Comparison of ENCODE assay signal across 1 cellular context in the genomic region with DNA sequence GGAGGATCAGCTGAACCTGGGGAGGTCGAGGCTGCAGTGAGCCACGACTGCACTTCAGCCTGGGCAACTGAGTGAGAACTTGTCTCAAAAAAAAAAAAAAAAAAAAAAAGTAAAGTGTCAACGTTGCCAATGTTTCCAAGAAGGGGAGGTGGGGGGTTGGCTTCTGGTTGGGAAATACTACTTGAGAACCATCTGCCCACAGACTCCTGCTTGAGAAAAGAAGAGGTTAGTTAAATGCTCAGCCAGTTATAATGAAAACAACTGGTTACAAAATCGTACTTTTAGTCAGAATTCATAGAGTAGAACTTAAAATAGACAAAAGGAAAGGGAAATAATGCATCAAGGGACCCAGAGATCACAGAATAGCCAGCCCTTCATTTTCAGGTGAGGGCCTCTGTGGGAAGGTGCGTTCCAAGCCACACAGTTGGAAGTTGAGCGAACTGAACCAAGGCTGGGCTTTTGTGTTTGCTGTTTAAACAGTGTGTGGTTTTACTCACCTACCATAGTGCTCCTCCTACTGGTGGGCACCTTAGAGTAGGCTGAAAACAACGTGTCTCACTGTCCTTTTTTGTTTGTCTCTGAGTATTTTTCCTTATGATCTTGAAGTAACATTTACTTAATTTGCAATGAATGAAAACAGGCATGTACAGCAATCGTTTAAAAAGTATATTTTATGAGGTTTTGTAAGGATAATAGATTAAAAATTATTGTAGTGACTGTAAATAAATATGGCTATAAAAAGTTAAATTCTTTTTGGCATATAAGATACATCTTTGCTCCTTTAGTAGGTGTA.
TF ChIP-seq lines count a peak whose summit lies in the region.

No MANE protein-coding gene starts in this region.

TF ChIP-seq in HCT116, 20 proteins besides CTCF, POLR2A, EP300 and RAD21:
- TF ChIP-seq TCF7L2 (IDR thresholded peaks at IDR 0.05; ENCODE audit: borderline replicate concordance, extremely low read depth, insufficient read depth, insufficient read length) (no peak), CBX3 (IDR thresholded peaks at IDR 0.05; ENCODE audit: low read depth) (peak; percentile 71), SRF (IDR thresholded peaks at IDR 0.05; ENCODE audit: low read depth) (0 out of 2 replicates have a peak, but pooled peaks have one; percentile 20), ZNF274 (IDR thresholded peaks at IDR 0.05; ENCODE audit: low read depth, low read length) (no peak), SP1 (IDR thresholded peaks at IDR 0.05; ENCODE audit: low read depth) (peak; percentile 31; the same call in 1 of the 2 replicates), POLR2AphosphoS5 (IDR thresholded peaks at IDR 0.05; ENCODE audit: low read depth, low read length) (0 out of 2 replicates have a peak, but pooled peaks have one; percentile 28), SIN3A (IDR thresholded peaks at IDR 0.05; ENCODE audit: low read depth) (no peak)
- TF ChIP-seq, protein P1, sequence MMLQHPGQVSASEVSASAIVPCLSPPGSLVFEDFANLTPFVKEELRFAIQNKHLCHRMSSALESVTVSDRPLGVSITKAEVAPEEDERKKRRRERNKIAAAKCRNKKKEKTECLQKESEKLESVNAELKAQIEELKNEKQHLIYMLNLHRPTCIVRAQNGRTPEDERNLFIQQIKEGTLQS (IDR thresholded peaks at IDR 0.05) = no peak
- TF ChIP-seq, protein P2, sequence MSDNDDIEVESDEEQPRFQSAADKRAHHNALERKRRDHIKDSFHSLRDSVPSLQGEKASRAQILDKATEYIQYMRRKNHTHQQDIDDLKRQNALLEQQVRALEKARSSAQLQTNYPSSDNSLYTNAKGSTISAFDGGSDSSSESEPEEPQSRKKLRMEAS (IDR thresholded peaks at IDR 0.05) = peak; percentile 48
- TF ChIP-seq, protein P3, sequence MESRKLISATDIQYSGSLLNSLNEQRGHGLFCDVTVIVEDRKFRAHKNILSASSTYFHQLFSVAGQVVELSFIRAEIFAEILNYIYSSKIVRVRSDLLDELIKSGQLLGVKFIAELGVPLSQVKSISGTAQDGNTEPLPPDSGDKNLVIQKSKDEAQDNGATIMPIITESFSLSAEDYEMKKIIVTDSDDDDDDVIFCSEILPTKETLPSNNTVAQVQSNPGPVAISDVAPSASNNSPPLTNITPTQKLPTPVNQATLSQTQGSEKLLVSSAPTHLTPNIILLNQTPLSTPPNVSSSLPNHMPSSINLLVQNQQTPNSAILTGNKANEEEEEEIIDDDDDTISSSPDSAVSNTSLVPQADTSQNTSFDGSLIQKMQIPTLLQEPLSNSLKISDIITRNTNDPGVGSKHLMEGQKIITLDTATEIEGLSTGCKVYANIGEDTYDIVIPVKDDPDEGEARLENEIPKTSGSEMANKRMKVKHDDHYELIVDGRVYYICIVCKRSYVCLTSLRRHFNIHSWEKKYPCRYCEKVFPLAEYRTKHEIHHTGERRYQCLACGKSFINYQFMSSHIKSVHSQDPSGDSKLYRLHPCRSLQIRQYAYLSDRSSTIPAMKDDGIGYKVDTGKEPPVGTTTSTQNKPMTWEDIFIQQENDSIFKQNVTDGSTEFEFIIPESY (IDR thresholded peaks at IDR 0.05; ENCODE audit: extremely low read depth, insufficient replicate concordance, low read length) = no peak
